8 cellular contexts compared by ENCODE assay signal in the genomic region with DNA sequence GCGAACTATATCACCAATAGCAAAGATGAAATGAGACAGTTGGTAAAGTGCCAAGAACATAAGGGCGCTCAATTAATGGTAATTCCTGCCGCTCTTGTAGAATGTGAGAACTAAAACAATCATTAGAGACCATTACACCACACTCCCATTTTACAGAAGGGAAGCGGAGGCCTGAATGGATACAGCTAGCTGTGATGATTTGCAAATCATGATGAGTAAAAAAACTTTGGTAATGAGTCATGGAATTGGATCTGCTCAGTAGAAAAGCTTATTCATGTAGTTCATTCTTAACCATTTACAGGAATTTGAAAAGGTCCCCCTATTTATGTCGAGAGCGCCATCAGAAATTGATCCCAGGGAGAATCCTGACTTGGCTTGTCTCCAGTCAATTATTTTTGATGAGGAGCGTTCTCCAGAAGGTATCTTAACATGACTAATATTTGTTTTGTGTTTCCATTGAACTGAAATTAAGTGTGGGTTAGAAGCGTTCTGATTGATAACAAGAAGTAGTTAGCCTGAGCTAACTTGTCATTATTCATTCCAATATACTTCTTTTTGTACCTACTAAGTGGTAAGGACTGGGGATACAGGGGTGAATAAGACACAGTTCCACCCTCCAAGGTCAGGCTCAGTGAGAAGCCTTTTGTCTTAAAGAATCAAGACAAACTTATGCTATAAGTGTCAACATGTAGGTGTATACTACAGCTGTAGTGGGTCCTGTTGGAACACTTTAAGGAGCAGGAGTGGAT. TPM values are rescaled to one million over a fixed set of nuclear protein-coding genes. Genes with fewer than 3 reads are reported as not detected.
DNase-seq lines count a peak whose midpoint lies in the region; ATAC-seq and TF ChIP-seq lines count a peak whose summit lies in the region.

No MANE protein-coding gene starts in this region.

- DNase-seq in heart left ventricle: no peak
- no peak for DNase-seq in cardiac septum (ENCODE audit: low spot score)
- peak; percentile 86 for DNase-seq in fibroblast of mammary gland (ENCODE audit: low read depth)
- DNase-seq in renal cortical epithelial cell (ENCODE audit: low read depth): peak; percentile 65
- DNase-seq in D341Med (ENCODE audit: low spot score): no peak
- DNase-seq in iPS-NIHi11 (ENCODE audit: low spot score): no peak
- DNase-seq in RPMI8226: no peak

- no peak for TF ChIP-seq POLR2A in heart left ventricle (IDR thresholded peaks at IDR 0.05)

- H3K27me3 ChIP-seq in heart left ventricle (no peaks in the 10 kb centered on the region), SU-DHL-6 (ENCODE audit: low read length) (no peaks in the 10 kb centered on the region)

- H4K20me1 ChIP-seq in SU-DHL-6 (ENCODE audit: low read depth, low read length): no peaks in the 10 kb centered on the region

- TF ChIP-seq CTCF in heart left ventricle (IDR thresholded peaks at IDR 0.05) (no peak), SU-DHL-6 (IDR thresholded peaks at IDR 0.05; ENCODE audit: insufficient read depth, low read length, poor library complexity, severe bottlenecking) (no peak), fibroblast of mammary gland (conservative IDR thresholded peaks at IDR 0.05; ENCODE audit: control insufficient read depth, insufficient read depth, low read depth, low read length) (no peak)

- no peaks in the 10 kb centered on the region for H3F3A ChIP-seq in SU-DHL-6 (ENCODE audit: insufficient read depth)

- 46 to 53% (median 48%) methylated on average over 8 of the region's 8 CpGs for WGBS in heart left ventricle, 4 donors

- ATAC-seq in heart left ventricle: no peak

- H3K9me2 ChIP-seq in SU-DHL-6 (replicated peaks; ENCODE audit: insufficient read depth, low read length): no peaks in the 10 kb centered on the region

- H3K27ac ChIP-seq in heart left ventricle: peak overlapping the region in 11 of 12 donors; percentile 40 to 82 (median 74)
- H3K27ac ChIP-seq in SU-DHL-6 (ENCODE audit: low read depth, low read length): no peak overlapping the region

- H3K36me3 ChIP-seq in heart left ventricle (peaks cover 0 to 43% (median 38%) of the 10 kb centered on the region in 9 donors), SU-DHL-6 (ENCODE audit: low read length) (peaks cover 11% of the 10 kb centered on the region; the same call in 1 of the 2 replicates)

- H2AFZ ChIP-seq in SU-DHL-6 (ENCODE audit: low read depth, low read length, severe bottlenecking): peak overlapping the region; percentile 79

- intact Hi-C loops in heart left ventricle (cut with DNase I): loop anchor here in 3 of 10 donors (1.0 to 5.0 kb wide), 2 partner anchors 46 to 48 kb away; partner anchors contain the start of gene PARS2 (in 3 of the 3)
- intact Hi-C loops in cardiac septum (cut with DNase I): no loop called here

- peak overlapping the region; percentile 84 for H3K4me2 ChIP-seq in SU-DHL-6 (ENCODE audit: low read depth, low read length, poor library complexity, severe bottlenecking)

- H3K4me3 ChIP-seq in heart left ventricle (peak overlapping the region; percentile 49 to 94 (median 86)), SU-DHL-6 (ENCODE audit: insufficient read depth, low read length, poor library complexity, severe bottlenecking) (peak overlapping the region; percentile 80), fibroblast of mammary gland (ENCODE audit: control insufficient read depth, low read depth, low read length) (peak overlapping the region; percentile 93)

- H3K9me3 ChIP-seq in heart left ventricle (no peaks in the 10 kb centered on the region), SU-DHL-6 (ENCODE audit: insufficient read depth, low read length) (no peaks in the 10 kb centered on the region)

- peaks cover 19% of the 10 kb centered on the region for H3K79me2 ChIP-seq in SU-DHL-6 (ENCODE audit: insufficient read depth, low read length)

- H3K9ac ChIP-seq in SU-DHL-6 (ENCODE audit: low read length): peak overlapping the region; percentile 76

- H3K4me1 ChIP-seq in heart left ventricle: peaks cover 0 to 23% (median 12%) of the 10 kb centered on the region in 12 donors

RNA-seq across cellular contexts. Expression of gene TTC4, which starts 0.8 kb away (rescaled TPM):
- total RNA-seq in heart left ventricle: 10 to 100 TPM in 8 of 9 donors, 1 to 10 TPM in 1; 9.5 to 24.0 (median 15.2) TPM
- polyA plus RNA-seq in heart left ventricle: 10 to 100 TPM in 1 of 2 donors, 1 to 10 TPM in 1; 9.9 to 24.1 TPM
- total RNA-seq in cardiac septum: 16.7 TPM
- total RNA-seq in renal cortical epithelial cell: 26.0 and 26.6 TPM in 2 replicates

RNA-seq across cellular contexts. Expression of gene PARS2, which starts 47.9 kb away (rescaled TPM):
- total RNA-seq in heart left ventricle (1 to 10 TPM; 4.5 to 7.7 (median 5.3) TPM), cardiac septum (3.8 TPM), renal cortical epithelial cell (4.5 and 9.2 TPM in 2 replicates)
- 1 to 10 TPM; 1.7 to 4.5 TPM for polyA plus RNA-seq in heart left ventricle

Comparison
In these comparisons a context has a peak if more than half of its experiments do, and no peak if none do; other contexts are left out.
1. DNase-seq: peak in fibroblast of mammary gland (single experiment) and renal cortical epithelial cell (single experiment); none in heart left ventricle (0 of 5), cardiac septum (single experiment), D341Med (single experiment), iPS-NIHi11 (single experiment) and RPMI8226 (single experiment).
2. Peak in every context shown above with its lines, with median percentiles within 50 percentile points of each other: H3K4me3 ChIP-seq.